In genomic region chr18:70380915-70381896, GRCh38 we compare ENCODE assay signal across 9 cellular contexts.
DNase-seq lines count a peak whose midpoint lies in the region; ATAC-seq, FAIRE-seq and TF ChIP-seq lines count a peak whose summit lies in the region.
"Had no signal": no experiment of that assay in that cellular context is flagged by ENCODE, and none has a peak within 500 bp of the region (broad histone marks: within the 10 kb centered on the region; RNA-seq: fewer than 3 reads in every experiment).

No MANE protein-coding gene starts in this region.

- TF ChIP-seq POLR2A in H54 (IDR thresholded peaks at IDR 0.05; ENCODE audit: low read depth, low read length) (no peak), upper lobe of left lung (IDR thresholded peaks at IDR 0.05) (no peak)

- H3K27me3 ChIP-seq in endocrine pancreas (ENCODE audit: control insufficient read depth, insufficient read depth, low read length) (no peaks in the 10 kb centered on the region), upper lobe of left lung (no peaks in the 10 kb centered on the region)
- H3K27me3 ChIP-seq in CD8-positive, alpha-beta T cell (ENCODE audit: insufficient read depth, low read length): no peaks in the 10 kb centered on the region

- H3K4me3 ChIP-seq in endocrine pancreas (ENCODE audit: control insufficient read depth, insufficient read depth, low read length): peak overlapping the region; percentile 20
- H3K4me3 ChIP-seq in CD8-positive, alpha-beta T cell (ENCODE audit: low read depth, low read length): no peak overlapping the region
- H3K4me3 ChIP-seq in upper lobe of left lung: no peak overlapping the region

- TF ChIP-seq CTCF in CD8-positive, alpha-beta T cell (IDR thresholded peaks at IDR 0.05): no peak
- no peak for TF ChIP-seq CTCF in upper lobe of left lung (IDR thresholded peaks at IDR 0.05)

- DNase-seq in HT-29 (ENCODE audit: low spot score): peak; percentile 88
- peak; percentile 77 for DNase-seq in NCI-H510A (lab: John Stamatoyannopoulos, UW)
- peak; percentile 82 for DNase-seq in occipital lobe (lab: John Stamatoyannopoulos, UW)
- no peak for DNase-seq in CD8-positive, alpha-beta T cell
- no peak for DNase-seq in H54 (ENCODE audit: insufficient read length, low spot score)
- no peak for DNase-seq in upper lobe of left lung
- DNase-seq: activated T-cell treated with anti-CD3 and anti-CD28 coated beads for 4 hours had no signal

- WGBS in upper lobe of left lung, 2 donors: 71 to 74% methylated on average over 23 of the region's 23 CpGs

- H3K4me1 ChIP-seq in endocrine pancreas (ENCODE audit: control insufficient read depth, insufficient read depth, low read length) (no peaks in the 10 kb centered on the region), upper lobe of left lung (peaks cover 0 to 5% (median 0%) of the 10 kb centered on the region in 4 donors)
- no peaks in the 10 kb centered on the region for H3K4me1 ChIP-seq in CD8-positive, alpha-beta T cell (ENCODE audit: insufficient read depth, low read length)

- no peak overlapping the region for H3K27ac Mint-ChIP-seq in CD8-positive, alpha-beta T cell

- no peaks in the 10 kb centered on the region for H3K36me3 Mint-ChIP-seq in CD8-positive, alpha-beta T cell

- H3K4me3 Mint-ChIP-seq in CD8-positive, alpha-beta T cell: no peak overlapping the region

- no peak for TF ChIP-seq EP300 in upper lobe of left lung (IDR thresholded peaks at IDR 0.05)

- intact Hi-C loops in CD8-positive, alpha-beta T cell (cut with DNase I, micrococcal nuclease): no loop called here

- POLR2A ChIA-PET in CD8-positive, alpha-beta T cell (lab: Charles Lee): interaction anchor here (1.0 kb wide), 1 partner anchor 11 kb away, joined by 3 read pairs; no protein-coding TSS in a partner anchor

- peaks cover 2% of the 10 kb centered on the region for H3K4me1 Mint-ChIP-seq in CD8-positive, alpha-beta T cell (ENCODE audit: low read depth)

- H3K9me3 ChIP-seq in endocrine pancreas (ENCODE audit: control insufficient read depth, low read length): no peaks in the 10 kb centered on the region
- H3K9me3 ChIP-seq in CD8-positive, alpha-beta T cell (ENCODE audit: low read length): no peaks in the 10 kb centered on the region
- no peaks in the 10 kb centered on the region for H3K9me3 ChIP-seq in upper lobe of left lung

- CTCF ChIA-PET in CD8-positive, alpha-beta T cell (lab: Charles Lee): no interaction called here

- H3K27me3 Mint-ChIP-seq in CD8-positive, alpha-beta T cell (ENCODE audit: low read depth): peaks cover 3% of the 10 kb centered on the region

- H3K27ac ChIP-seq in CD8-positive, alpha-beta T cell (ENCODE audit: low read depth, low read length): no peak overlapping the region
- H3K27ac ChIP-seq in upper lobe of left lung: no peak overlapping the region

- H3K9me3 Mint-ChIP-seq in CD8-positive, alpha-beta T cell: no peaks in the 10 kb centered on the region

- no peak for FAIRE-seq in H54 (lab: Jason Lieb, UNC)

- no peaks in the 10 kb centered on the region for H3K36me3 ChIP-seq in endocrine pancreas (ENCODE audit: control insufficient read depth, insufficient read depth, low read length)
- H3K36me3 ChIP-seq in CD8-positive, alpha-beta T cell (ENCODE audit: insufficient read depth, low read length): no peaks in the 10 kb centered on the region
- no peaks in the 10 kb centered on the region for H3K36me3 ChIP-seq in upper lobe of left lung

- no peak for ATAC-seq in HG02973 (IDR thresholded peaks at IDR 0.05; ENCODE audit: unreplicated experiment)
- ATAC-seq in CD8-positive, alpha-beta T cell: no peak
- no peak for ATAC-seq in upper lobe of left lung (ENCODE audit: low FRiP score in 2 of 2)

- H3K9ac ChIP-seq in endocrine pancreas (ENCODE audit: control insufficient read depth, insufficient read depth, low read length): no peak overlapping the region

Comparison
In these comparisons a context has a peak if more than half of its experiments do, and no peak if none do; other contexts are left out.
1. DNase-seq: peak in HT-29 (single experiment), NCI-H510A (single experiment) and occipital lobe (single experiment); none in CD8-positive, alpha-beta T cell (0 of 7), H54 (single experiment) and upper lobe of left lung (0 of 2).